In genomic region chr16:53891409-53892139, GRCh38 we compare ENCODE assay signal across 12 cellular contexts.
DNase-seq lines count a peak whose midpoint lies in the region; ATAC-seq, FAIRE-seq and TF ChIP-seq lines count a peak whose summit lies in the region.
"Had no signal": no experiment of that assay in that cellular context is flagged by ENCODE, and none has a peak within 500 bp of the region (broad histone marks: within the 10 kb centered on the region; RNA-seq: fewer than 3 reads in every experiment).

No MANE protein-coding gene starts in this region.

- no peak for TF ChIP-seq CTCF in RWPE2 (IDR thresholded peaks at IDR 0.05; ENCODE audit: poor library complexity, severe bottlenecking)
- TF ChIP-seq CTCF in astrocyte (IDR thresholded peaks at IDR 0.05; ENCODE audit: insufficient read depth, low read depth, low read length), result no peak

- H3K27ac ChIP-seq in ACC112 (ENCODE audit: low read depth, low read length) (peak overlapping the region; percentile 34), RWPE2 (ENCODE audit: poor library complexity, severe bottlenecking) (peak overlapping the region; percentile 55), astrocyte (ENCODE audit: low read depth, low read length) (no peak overlapping the region)
- H3K27ac ChIP-seq: KMS-11 had no signal

- no peak overlapping the region for H3K9ac ChIP-seq in astrocyte (ENCODE audit: low read length)
- H3K9ac ChIP-seq: KMS-11 had no signal

- H3K4me1 Mint-ChIP-seq in activated CD4-positive, alpha-beta memory T cell treated with anti-CD3 and anti-CD28 coated beads, Interleukin-2, amount 10 ng/mL, durations not matched to agents 7 days and 5 days, result peaks cover 33% of the 10 kb centered on the region
- peaks cover 11% of the 10 kb centered on the region for H3K4me1 Mint-ChIP-seq in activated CD4-positive, alpha-beta memory T cell treated with anti-CD3 and anti-CD28 coated beads for 36 hours (ENCODE audit: low read depth)
- H3K4me1 Mint-ChIP-seq in astrocyte (ENCODE audit: low read depth, unreplicated experiment), result peaks cover 24% of the 10 kb centered on the region

- H2AFZ ChIP-seq in ACC112 (ENCODE audit: low read length, unreplicated experiment) (no peak overlapping the region), astrocyte (ENCODE audit: low read depth, low read length) (no peak overlapping the region)

- peaks cover 32% of the 10 kb centered on the region for H3K4me1 ChIP-seq in ACC112 (ENCODE audit: control insufficient read depth, insufficient read depth, low read length, unreplicated experiment)
- peaks cover 25% of the 10 kb centered on the region for H3K4me1 ChIP-seq in RWPE2 (ENCODE audit: insufficient read depth, poor library complexity, severe bottlenecking)
- peaks cover 27% of the 10 kb centered on the region for H3K4me1 ChIP-seq in astrocyte (ENCODE audit: insufficient read depth, low read length)

- H3K4me2 ChIP-seq in astrocyte (ENCODE audit: low read length), result peak overlapping the region; percentile 46
- H3K4me2 ChIP-seq: KMS-11 had no signal

- intact Hi-C loops in activated CD4-positive, alpha-beta memory T cell treated with anti-CD3 and anti-CD28 coated beads for 36 hours (cut with micrococcal nuclease), result loop anchor here (2.0 kb wide), 1 partner anchor 393 kb away; no protein-coding TSS in a partner anchor

- H3K27ac Mint-ChIP-seq in activated CD4-positive, alpha-beta memory T cell treated with anti-CD3 and anti-CD28 coated beads, Interleukin-2, amount 10 ng/mL, durations not matched to agents 7 days and 5 days, result peak overlapping the region; percentile 59
- no peak overlapping the region for H3K27ac Mint-ChIP-seq in activated CD4-positive, alpha-beta memory T cell treated with anti-CD3 and anti-CD28 coated beads for 36 hours
- peak overlapping the region; percentile 53 for H3K27ac Mint-ChIP-seq in astrocyte (ENCODE audit: unreplicated experiment)

- no peaks in the 10 kb centered on the region for H4K20me1 ChIP-seq in astrocyte (ENCODE audit: insufficient read depth, low read length)

- H3K36me3 ChIP-seq in ACC112 (ENCODE audit: insufficient read depth, low read length), result 0 out of 2 replicates have a peak, but pooled peaks cover 10% of the 10 kb centered on the region
- H3K36me3 ChIP-seq in RWPE2 (ENCODE audit: low read depth), result peaks cover 7% of the 10 kb centered on the region; the same call in 1 of the 2 replicates
- peaks cover 4% of the 10 kb centered on the region for H3K36me3 ChIP-seq in astrocyte (ENCODE audit: insufficient read depth, low read length)

- DNase-seq in activated CD4-positive, alpha-beta memory T cell treated with anti-CD3 and anti-CD28 coated beads, Interleukin-2, amount 10 ng/mL, durations not matched to agents 7 days and 5 days, result peak; percentile 39
- no peak for DNase-seq in activated CD4-positive, alpha-beta memory T cell treated with anti-CD3 and anti-CD28 coated beads for 36 hours
- DNase-seq in RWPE2 (ENCODE audit: low spot score) (no peak), astrocyte (ENCODE audit: low read depth) (no peak), NCI-H1694 (lab: John Stamatoyannopoulos, UW) (no peak), OCI-M1 (lab: John Stamatoyannopoulos, UW) (no peak)
- DNase-seq: NCI-H187 treated with DMSO at 0.1 percent for 48 hours, Right ventricle myocardium superior had no signal

- peaks cover 2% of the 10 kb centered on the region for H3K9me3 Mint-ChIP-seq in activated CD4-positive, alpha-beta memory T cell treated with anti-CD3 and anti-CD28 coated beads, Interleukin-2, amount 10 ng/mL, durations not matched to agents 7 days and 5 days
- peaks cover 2% of the 10 kb centered on the region for H3K9me3 Mint-ChIP-seq in activated CD4-positive, alpha-beta memory T cell treated with anti-CD3 and anti-CD28 coated beads for 36 hours
- H3K9me3 Mint-ChIP-seq in astrocyte (ENCODE audit: unreplicated experiment), result no peaks in the 10 kb centered on the region

- no peak overlapping the region for H3K4me3 ChIP-seq in ACC112 (ENCODE audit: low read depth, low read length)
- no peak overlapping the region for H3K4me3 ChIP-seq in RWPE2 (ENCODE audit: severe bottlenecking)
- no peak overlapping the region for H3K4me3 ChIP-seq in astrocyte (ENCODE audit: insufficient read depth, low read depth, low read length)
- H3K4me3 ChIP-seq: GM12878 had no signal

- H3K27me3 ChIP-seq in ACC112 (ENCODE audit: insufficient read depth, low read length) (no peaks in the 10 kb centered on the region), RWPE2 (ENCODE audit: insufficient read depth, poor library complexity, severe bottlenecking) (no peaks in the 10 kb centered on the region), astrocyte (ENCODE audit: insufficient read depth, low read length) (no peaks in the 10 kb centered on the region)

- H3K4me3 Mint-ChIP-seq in activated CD4-positive, alpha-beta memory T cell treated with anti-CD3 and anti-CD28 coated beads, Interleukin-2, amount 10 ng/mL, durations not matched to agents 7 days and 5 days, result peak overlapping the region; percentile 14
- no peak overlapping the region for H3K4me3 Mint-ChIP-seq in activated CD4-positive, alpha-beta memory T cell treated with anti-CD3 and anti-CD28 coated beads for 36 hours
- H3K4me3 Mint-ChIP-seq in astrocyte (ENCODE audit: unreplicated experiment), result no peak overlapping the region

- FAIRE-seq in astrocyte (lab: Jason Lieb, UNC), result no peak
- FAIRE-seq: GM12878 had no signal

- CTCF ChIA-PET in activated CD4-positive, alpha-beta memory T cell treated with anti-CD3 and anti-CD28 coated beads, Interleukin-2, amount 10 ng/mL, durations not matched to agents 7 days and 5 days (lab: Charles Lee), result interaction anchor here (0.6 to 3.5 kb wide), 15 partner anchors 11 to 1067 kb away, joined by 3 to 14 read pairs (median 3); no protein-coding TSS in a partner anchor
- CTCF ChIA-PET in activated CD4-positive, alpha-beta memory T cell treated with anti-CD3 and anti-CD28 coated beads for 36 hours (lab: Charles Lee), result interaction anchor here (0.6 to 1.9 kb wide), 11 partner anchors 9 to 1341 kb away, joined by 3 to 7 read pairs (median 4); no protein-coding TSS in a partner anchor

- no peak for ATAC-seq in RWPE2 (ENCODE audit: low read depth)
- no peak for ATAC-seq in GM21367 (IDR thresholded peaks at IDR 0.05; ENCODE audit: unreplicated experiment)

- POLR2A ChIA-PET in activated CD4-positive, alpha-beta memory T cell treated with anti-CD3 and anti-CD28 coated beads, Interleukin-2, amount 10 ng/mL, durations not matched to agents 7 days and 5 days (lab: Charles Lee), result no interaction called here
- POLR2A ChIA-PET in activated CD4-positive, alpha-beta memory T cell treated with anti-CD3 and anti-CD28 coated beads for 36 hours (lab: Charles Lee), result no interaction called here

- no peaks in the 10 kb centered on the region for H3K27me3 Mint-ChIP-seq in activated CD4-positive, alpha-beta memory T cell treated with anti-CD3 and anti-CD28 coated beads, Interleukin-2, amount 10 ng/mL, durations not matched to agents 7 days and 5 days
- no peaks in the 10 kb centered on the region for H3K27me3 Mint-ChIP-seq in activated CD4-positive, alpha-beta memory T cell treated with anti-CD3 and anti-CD28 coated beads for 36 hours
- no peaks in the 10 kb centered on the region for H3K27me3 Mint-ChIP-seq in astrocyte (ENCODE audit: low read depth, unreplicated experiment)

- H3K9me3 ChIP-seq in RWPE2 (ENCODE audit: severe bottlenecking) (no peaks in the 10 kb centered on the region), astrocyte (ENCODE audit: insufficient read depth, low read depth, low read length) (no peaks in the 10 kb centered on the region)

- H3K36me3 Mint-ChIP-seq in activated CD4-positive, alpha-beta memory T cell treated with anti-CD3 and anti-CD28 coated beads, Interleukin-2, amount 10 ng/mL, durations not matched to agents 7 days and 5 days (ENCODE audit: low read depth), result peaks cover 10% of the 10 kb centered on the region
- peaks cover 10% of the 10 kb centered on the region for H3K36me3 Mint-ChIP-seq in activated CD4-positive, alpha-beta memory T cell treated with anti-CD3 and anti-CD28 coated beads for 36 hours
- H3K36me3 Mint-ChIP-seq in astrocyte (ENCODE audit: low read depth, unreplicated experiment), result peaks cover 2% of the 10 kb centered on the region

- no peaks in the 10 kb centered on the region for H3K79me2 ChIP-seq in ACC112 (ENCODE audit: control insufficient read depth, insufficient read depth, low read length, unreplicated experiment)
- no peaks in the 10 kb centered on the region for H3K79me2 ChIP-seq in astrocyte (ENCODE audit: insufficient read depth, low read length)
